10 cellular contexts compared by ENCODE assay signal in the genomic region with DNA sequence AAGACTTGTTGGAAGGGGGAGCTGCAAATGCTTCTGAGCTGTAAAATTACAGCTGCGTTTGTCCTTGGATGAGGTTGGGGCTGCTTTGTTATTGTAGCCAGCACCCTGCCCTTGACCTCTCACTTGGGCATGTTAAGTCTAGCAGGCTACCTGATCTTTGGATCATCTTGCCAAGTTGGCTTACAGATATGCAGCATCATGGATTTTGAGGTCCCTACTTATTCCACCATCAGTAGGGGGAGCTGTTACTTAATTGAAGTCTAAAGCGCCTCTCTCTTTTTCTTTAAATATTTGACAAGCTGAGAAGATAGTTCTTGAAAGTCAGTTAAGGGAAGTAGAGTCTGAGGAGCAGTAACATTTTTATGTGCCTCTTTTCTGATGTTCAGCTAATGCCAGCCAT.
DNase-seq lines count a peak whose midpoint lies in the region; ATAC-seq and TF ChIP-seq lines count a peak whose summit lies in the region.
"Had no signal": no experiment of that assay in that cellular context is flagged by ENCODE, and none has a peak within 500 bp of the region (broad histone marks: within the 10 kb centered on the region; RNA-seq: fewer than 3 reads in every experiment).

No MANE protein-coding gene starts in this region.

- H3K27me3 ChIP-seq in DND-41 (ENCODE audit: insufficient read depth, low read length, poor library complexity), result no peaks in the 10 kb centered on the region
- H3K27me3 ChIP-seq in lower lobe of right lung (ENCODE audit: low read depth), result no peaks in the 10 kb centered on the region

- H3K4me1 ChIP-seq in DND-41 (ENCODE audit: insufficient read depth, low read length) (no peaks in the 10 kb centered on the region), lower lobe of right lung (peaks cover under 1% of the 10 kb centered on the region)

- no peaks in the 10 kb centered on the region for H3K4me1 Mint-ChIP-seq in activated T-helper 2 cell treated with anti-CD3 and anti-CD28 coated beads, Interferon-gamma antibody, Interleukin-2, Interleukin-4, amounts not matched to agents 10 μg/mL and 5 μg/mL and 100 μg/mL, durations not matched to agents 14 hours and 24 hours and 36 hours (ENCODE audit: low read depth)

- TF ChIP-seq CTCF in DND-41 (IDR thresholded peaks at IDR 0.05; ENCODE audit: borderline replicate concordance, extremely low read depth, low read length, poor library complexity, severe bottlenecking) (peak; percentile 60), lower lobe of right lung (IDR thresholded peaks at IDR 0.05) (peak; percentile 29)

- no peaks in the 10 kb centered on the region for H3K9me3 Mint-ChIP-seq in activated T-helper 2 cell treated with anti-CD3 and anti-CD28 coated beads, Interferon-gamma antibody, Interleukin-2, Interleukin-4, amounts not matched to agents 10 μg/mL and 5 μg/mL and 100 μg/mL, durations not matched to agents 14 hours and 24 hours and 36 hours
- H3K9me3 Mint-ChIP-seq: natural killer cell treated with Interleukin-12 subunit alpha and Interleukin-12 subunit beta and Interleukin-15 and Interleukin-18, amount 100 ng/mL, for 72 hours had no signal

- no peak overlapping the region for H3K9ac ChIP-seq in DND-41 (ENCODE audit: low read depth, low read length)

- H2AFZ ChIP-seq in DND-41 (ENCODE audit: low read depth, low read length), result no peak overlapping the region

- no peak overlapping the region for H3K27ac Mint-ChIP-seq in activated T-helper 2 cell treated with anti-CD3 and anti-CD28 coated beads, Interferon-gamma antibody, Interleukin-2, Interleukin-4, amounts not matched to agents 10 μg/mL and 5 μg/mL and 100 μg/mL, durations not matched to agents 14 hours and 24 hours and 36 hours
- H3K27ac Mint-ChIP-seq: natural killer cell treated with Interleukin-12 subunit alpha and Interleukin-12 subunit beta and Interleukin-15 and Interleukin-18, amount 100 ng/mL, for 72 hours had no signal

- ATAC-seq in DND-41 (ENCODE audit: insufficient read depth, low read depth) (no peak), lower lobe of right lung (no peak), sciatic nerve (no peak)
- ATAC-seq: natural killer cell treated with Interleukin-12 subunit alpha and Interleukin-12 subunit beta and Interleukin-15 and Interleukin-18, amount 100 ng/mL, for 72 hours had no signal

- H3K4me3 ChIP-seq in DND-41 (ENCODE audit: low read depth in 1 of 2, low read length in 2 of 2), result no peak overlapping the region
- no peak overlapping the region for H3K4me3 ChIP-seq in lower lobe of right lung

- H3K79me2 ChIP-seq in DND-41 (ENCODE audit: insufficient read depth, low read length), result no peaks in the 10 kb centered on the region

- no peaks in the 10 kb centered on the region for H3K36me3 ChIP-seq in DND-41 (ENCODE audit: insufficient read depth, low read length)
- no peaks in the 10 kb centered on the region for H3K36me3 ChIP-seq in lower lobe of right lung

- H3K4me3 Mint-ChIP-seq in activated T-helper 2 cell treated with anti-CD3 and anti-CD28 coated beads, Interferon-gamma antibody, Interleukin-2, Interleukin-4, amounts not matched to agents 10 μg/mL and 5 μg/mL and 100 μg/mL, durations not matched to agents 14 hours and 24 hours and 36 hours (ENCODE audit: low read depth), result no peak overlapping the region
- H3K4me3 Mint-ChIP-seq: natural killer cell treated with Interleukin-12 subunit alpha and Interleukin-12 subunit beta and Interleukin-15 and Interleukin-18, amount 100 ng/mL, for 72 hours had no signal

- no peaks in the 10 kb centered on the region for H4K20me1 ChIP-seq in DND-41 (ENCODE audit: insufficient read depth, low read length)

- H3K36me3 Mint-ChIP-seq in activated T-helper 2 cell treated with anti-CD3 and anti-CD28 coated beads, Interferon-gamma antibody, Interleukin-2, Interleukin-4, amounts not matched to agents 10 μg/mL and 5 μg/mL and 100 μg/mL, durations not matched to agents 14 hours and 24 hours and 36 hours (ENCODE audit: low read depth), result no peaks in the 10 kb centered on the region
- H3K36me3 Mint-ChIP-seq: natural killer cell treated with Interleukin-12 subunit alpha and Interleukin-12 subunit beta and Interleukin-15 and Interleukin-18, amount 100 ng/mL, for 72 hours had no signal

- DNase-seq in DND-41, result no peak
- peak; percentile 56 for DNase-seq in LHCN-M2 (ENCODE audit: low read depth)
- peak; percentile 12 for DNase-seq in astrocyte of the hippocampus (ENCODE audit: low read depth, low spot score)
- DNase-seq in lower lobe of right lung, result no peak
- DNase-seq in GM19240 (ENCODE audit: insufficient read length, low spot score), result no peak
- DNase-seq in activated T-helper 2 cell treated with anti-CD3 and anti-CD28 coated beads, Interferon-gamma antibody, Interleukin-2, Interleukin-4, amounts not matched to agents 10 μg/mL and 5 μg/mL and 100 μg/mL, durations not matched to agents 14 hours and 24 hours and 36 hours (ENCODE audit: low spot score), result no peak
- no peak for DNase-seq in NCI-H1436 treated with DMSO at 0.1 percent for 48 hours (lab: John Stamatoyannopoulos, UW)
- no peak for DNase-seq in sciatic nerve (ENCODE audit: low spot score)
- DNase-seq: activated naive CD4-positive, alpha-beta T cell treated with anti-CD3 and anti-CD28 coated beads, Interleukin-2, amount 50 U/mL, for 16 hours had no signal

- no peaks in the 10 kb centered on the region for H3K27me3 Mint-ChIP-seq in activated T-helper 2 cell treated with anti-CD3 and anti-CD28 coated beads, Interferon-gamma antibody, Interleukin-2, Interleukin-4, amounts not matched to agents 10 μg/mL and 5 μg/mL and 100 μg/mL, durations not matched to agents 14 hours and 24 hours and 36 hours (ENCODE audit: low read depth)

- no peak overlapping the region for H3K27ac ChIP-seq in DND-41 (ENCODE audit: low read length)
- no peak overlapping the region for H3K27ac ChIP-seq in lower lobe of right lung

- H3K4me2 ChIP-seq in DND-41 (ENCODE audit: insufficient read depth, low read length), result no peak overlapping the region

- H3K9me3 ChIP-seq in DND-41 (ENCODE audit: insufficient read depth, low read length, severe bottlenecking), result no peaks in the 10 kb centered on the region
- no peaks in the 10 kb centered on the region for H3K9me3 ChIP-seq in lower lobe of right lung

- intact Hi-C loops in lower lobe of right lung (cut with DNase I) (no loop called here), sciatic nerve (cut with DNase I) (no loop called here)
- intact Hi-C loops in activated T-helper 2 cell treated with anti-CD3 and anti-CD28 coated beads, Interferon-gamma antibody, Interleukin-2, Interleukin-4, amounts not matched to agents 10 μg/mL and 5 μg/mL and 100 μg/mL, durations not matched to agents 14 hours and 24 hours and 36 hours (cut with micrococcal nuclease), result loop anchor here (10.0 kb wide), 2 partner anchors 440 to 1320 kb away; no protein-coding TSS in a partner anchor

Comparison
In these comparisons a context has a peak if more than half of its experiments do, and no peak if none do; other contexts are left out.
1. DNase-seq: peak in LHCN-M2 (single experiment) and astrocyte of the hippocampus (single experiment); none in DND-41 (single experiment), lower lobe of right lung (single experiment), GM19240 (single experiment), activated T-helper 2 cell treated with anti-CD3 and anti-CD28 coated beads, Interferon-gamma antibody, Interleukin-2, Interleukin-4, amounts not matched to agents 10 μg/mL and 5 μg/mL and 100 μg/mL, durations not matched to agents 14 hours and 24 hours and 36 hours (single experiment), NCI-H1436 treated with DMSO at 0.1 percent for 48 hours (single experiment) and sciatic nerve (single experiment).